ENCODE assay signal across 23 cellular contexts in genomic region chr2:200634231-200634964, GRCh38. TPM values are rescaled to one million over a fixed set of nuclear protein-coding genes. Genes with fewer than 3 reads are reported as not detected.
"Had no signal": no experiment of that assay in that cellular context is flagged by ENCODE, and none has a peak within 500 bp of the region (broad histone marks: within the 10 kb centered on the region; RNA-seq: fewer than 3 reads in every experiment).

No MANE protein-coding gene starts in this region.

- H3K9me3 ChIP-seq: lower lobe of right lung, pancreas, prostate gland, suprapubic skin, thoracic aorta, upper lobe of right lung had no signal

- H3K4me3 ChIP-seq: lower lobe of right lung, pancreas, prostate gland, skin epidermis, suprapubic skin, thoracic aorta, tibial artery, upper lobe of right lung had no signal

- H3K27me3 ChIP-seq: pancreas, suprapubic skin, tibial artery, upper lobe of right lung had no signal

- H3K27ac ChIP-seq: lower lobe of right lung, pancreas, prostate gland, skin epidermis, suprapubic skin, thoracic aorta, tibial artery, upper lobe of right lung had no signal

- DNase-seq: kidney glomerular epithelial cell; left cardiac atrium; left ventricle myocardium superior; lower lobe of right lung; mesenchymal stem cell; naive thymus-derived CD8-positive, alpha-beta T cell; nucleus accumbens; pancreas; posterior cingulate gyrus; retina; right cardiac atrium; stimulated activated CD4-positive, alpha-beta T cell treated with anti-CD3 and anti-CD28 coated beads, Interleukin-12 subunit alpha, Interleukin-12 subunit beta, amount 100 ng/mL, for 4 hours; stimulated activated CD4-positive, alpha-beta T cell treated with anti-CD3 and anti-CD28 coated beads, Interleukin-15, amount 100 ng/mL, for 24 hours; stimulated activated CD4-positive, alpha-beta T cell treated with anti-CD3 and anti-CD28 coated beads, Interleukin-2, amount 100 ng/mL, for 24 hours; stimulated activated CD4-positive, alpha-beta T cell treated with anti-CD3 and anti-CD28 coated beads, Interleukin-4, amount 100 ng/mL, for 1 hour; stimulated activated naive B cell treated with anti-CD40 and anti-IgM and Interleukin-4, amounts not matched to agents 10 μg/mL and 1 μg/mL and 100 μg/mL, for 72 hours; stimulated activated naive CD8-positive, alpha-beta T cell treated with anti-CD3 and anti-CD28 coated beads, Interleukin-15, Interleukin-2, amounts not matched to agents 100 U/mL and 50 U/mL, for 24 hours; tibial artery; upper lobe of right lung had no signal

- H3K36me3 ChIP-seq: prostate gland had no signal

- H3K4me1 ChIP-seq: lower lobe of right lung, pancreas, prostate gland, suprapubic skin, tibial artery, upper lobe of right lung had no signal

RNA-seq across cellular contexts. Expression of gene AOX1, which starts 48.6 kb away (rescaled TPM):
- polyA plus RNA-seq: naive thymus-derived CD8-positive, alpha-beta T cell had no signal
